13 cellular contexts compared by ENCODE assay signal in genomic region chr1:76425104-76425842, GRCh38.
DNase-seq lines count a peak whose midpoint lies in the region; ATAC-seq and TF ChIP-seq lines count a peak whose summit lies in the region.
"Had no signal": no experiment of that assay in that cellular context is flagged by ENCODE, and none has a peak within 500 bp of the region (broad histone marks: within the 10 kb centered on the region; RNA-seq: fewer than 3 reads in every experiment).

No MANE protein-coding gene starts in this region.

- H4K20me1 ChIP-seq in smooth muscle cell (ENCODE audit: low read depth): no peaks in the 10 kb centered on the region

- peak; percentile 64 for ATAC-seq in GM19324 (IDR thresholded peaks at IDR 0.05; ENCODE audit: low FRiP score, unreplicated experiment)
- ATAC-seq in HG02852 (IDR thresholded peaks at IDR 0.05; ENCODE audit: unreplicated experiment): peak; percentile 75
- ATAC-seq: K562 had no signal

- no peak overlapping the region for H3K27ac Mint-ChIP-seq in CD4-positive, alpha-beta memory T cell

- H3K4me3 ChIP-seq in MG63 (peak overlapping the region; percentile 9; the same call in 1 of the 2 replicates), smooth muscle cell (no peak overlapping the region), transverse colon (no peak overlapping the region)
- no peak overlapping the region for H3K4me3 ChIP-seq in CD4-positive, alpha-beta memory T cell (ENCODE audit: low read length in 2 of 2)
- H3K4me3 ChIP-seq: K562 had no signal

- H3K4me3 Mint-ChIP-seq in CD4-positive, alpha-beta memory T cell: no peak overlapping the region

- H3K36me3 ChIP-seq in MG63 (no peaks in the 10 kb centered on the region), smooth muscle cell (ENCODE audit: low read depth) (no peaks in the 10 kb centered on the region), transverse colon (no peaks in the 10 kb centered on the region)
- H3K36me3 ChIP-seq in CD4-positive, alpha-beta memory T cell (ENCODE audit: insufficient read depth, low read length): no peaks in the 10 kb centered on the region

- H3K4me1 Mint-ChIP-seq in CD4-positive, alpha-beta memory T cell: no peaks in the 10 kb centered on the region

- no peaks in the 10 kb centered on the region for H3K79me2 ChIP-seq in smooth muscle cell (ENCODE audit: low read depth)

- H2AFZ ChIP-seq in smooth muscle cell (ENCODE audit: low read depth): no peak overlapping the region

- no peak for TF ChIP-seq EP300 in transverse colon (IDR thresholded peaks at IDR 0.05; ENCODE audit: low read depth)

- POLR2A ChIA-PET in CD4-positive, alpha-beta memory T cell (lab: Charles Lee; ENCODE audit: partially characterized antibody): no interaction called here

- H3K27ac ChIP-seq in smooth muscle cell (ENCODE audit: low read depth) (peak overlapping the region; percentile 64), transverse colon (no peak overlapping the region)
- no peak overlapping the region for H3K27ac ChIP-seq in CD4-positive, alpha-beta memory T cell (ENCODE audit: low read depth, low read length)

- WGBS in smooth muscle cell (ENCODE audit: low lambda C conversion rate): 83% methylated on average over 8 of the region's 8 CpGs
- WGBS in transverse colon (ENCODE audit: low coverage in 1 of 2), 2 donors: 75 to 86% methylated on average over 4 to 8 of the region's 8 CpGs

- no peaks in the 10 kb centered on the region for H3K36me3 Mint-ChIP-seq in CD4-positive, alpha-beta memory T cell

- H3F3A ChIP-seq in smooth muscle cell (ENCODE audit: low read depth): no peaks in the 10 kb centered on the region

- peak overlapping the region; percentile 34 for H3K4me2 ChIP-seq in smooth muscle cell

- H3K27me3 Mint-ChIP-seq in CD4-positive, alpha-beta memory T cell: no peaks in the 10 kb centered on the region

- TF ChIP-seq CTCF in smooth muscle cell (IDR thresholded peaks at IDR 0.05; ENCODE audit: borderline replicate concordance, insufficient read depth, poor library complexity, severe bottlenecking): no peak
- TF ChIP-seq CTCF in transverse colon (IDR thresholded peaks at IDR 0.05): no peak

- H3K9ac ChIP-seq in smooth muscle cell (ENCODE audit: low read depth): no peak overlapping the region

- TF ChIP-seq POLR2A in transverse colon (IDR thresholded peaks at IDR 0.05): no peak

- H3K9me3 Mint-ChIP-seq in CD4-positive, alpha-beta memory T cell: peaks cover 0 to 2% (median 0%) of the 10 kb centered on the region in 8 donors

- H3K27me3 ChIP-seq in MG63 (no peaks in the 10 kb centered on the region), smooth muscle cell (ENCODE audit: low read depth) (no peaks in the 10 kb centered on the region), transverse colon (no peaks in the 10 kb centered on the region)
- H3K27me3 ChIP-seq in CD4-positive, alpha-beta memory T cell (ENCODE audit: insufficient read depth, low read length): no peaks in the 10 kb centered on the region

- CTCF ChIA-PET in CD4-positive, alpha-beta memory T cell (lab: Charles Lee; ENCODE audit: partially characterized antibody): interaction anchor here (1.9 kb wide), 1 partner anchor 11 kb away, joined by 5 read pairs; no protein-coding TSS in a partner anchor

- DNase-seq in MG63 (no peak), smooth muscle cell (lab: John Stamatoyannopoulos, UW; ENCODE audit: unreplicated experiment) (no peak), NCI-H748 (lab: John Stamatoyannopoulos, UW; ENCODE audit: unreplicated experiment) (no peak), transverse colon (no peak)
- DNase-seq in CD4-positive, alpha-beta memory T cell: no peak
- DNase-seq: activated CD8-positive, alpha-beta memory T cell treated with anti-CD3 and anti-CD28 coated beads for 24 hours; DMS79; NCI-H524 treated with DMSO at 0.1 percent for 48 hours; nucleus accumbens; stimulated activated CD4-positive, alpha-beta T cell treated with anti-CD3 and anti-CD28 coated beads, Interleukin-1b, Interleukin-23, amount 100 ng/mL, for 48 hours had no signal

- intact Hi-C loops in CD4-positive, alpha-beta memory T cell (cut with micrococcal nuclease): no loop called here
- intact Hi-C loops in transverse colon (cut with DNase I; ENCODE audit: low total_unique reads): no loop called here

- in situ Hi-C loops in transverse colon (cut with MboI; ENCODE audit: low pct_ligation_motif_present in 1 of 4, low pct_unique_long_range_greater_than_20kb in 1 of 4, low sequenced_read_pairs in 3 of 4): no loop called here

- H3K4me1 ChIP-seq in smooth muscle cell (ENCODE audit: low read depth) (no peaks in the 10 kb centered on the region), transverse colon (no peaks in the 10 kb centered on the region)
- no peaks in the 10 kb centered on the region for H3K4me1 ChIP-seq in CD4-positive, alpha-beta memory T cell (ENCODE audit: insufficient read depth, low read length)

- H3K9me3 ChIP-seq in MG63: peaks cover 8% of the 10 kb centered on the region
- no peaks in the 10 kb centered on the region for H3K9me3 ChIP-seq in smooth muscle cell (replicated peaks; ENCODE audit: low read depth)
- H3K9me3 ChIP-seq in CD4-positive, alpha-beta memory T cell (ENCODE audit: control insufficient read depth in 1 of 2, low read length in 2 of 2): no peaks in the 10 kb centered on the region
- H3K9me3 ChIP-seq in transverse colon: no peaks in the 10 kb centered on the region
